ENCODE assay signal across 12 cellular contexts in the genomic region with DNA sequence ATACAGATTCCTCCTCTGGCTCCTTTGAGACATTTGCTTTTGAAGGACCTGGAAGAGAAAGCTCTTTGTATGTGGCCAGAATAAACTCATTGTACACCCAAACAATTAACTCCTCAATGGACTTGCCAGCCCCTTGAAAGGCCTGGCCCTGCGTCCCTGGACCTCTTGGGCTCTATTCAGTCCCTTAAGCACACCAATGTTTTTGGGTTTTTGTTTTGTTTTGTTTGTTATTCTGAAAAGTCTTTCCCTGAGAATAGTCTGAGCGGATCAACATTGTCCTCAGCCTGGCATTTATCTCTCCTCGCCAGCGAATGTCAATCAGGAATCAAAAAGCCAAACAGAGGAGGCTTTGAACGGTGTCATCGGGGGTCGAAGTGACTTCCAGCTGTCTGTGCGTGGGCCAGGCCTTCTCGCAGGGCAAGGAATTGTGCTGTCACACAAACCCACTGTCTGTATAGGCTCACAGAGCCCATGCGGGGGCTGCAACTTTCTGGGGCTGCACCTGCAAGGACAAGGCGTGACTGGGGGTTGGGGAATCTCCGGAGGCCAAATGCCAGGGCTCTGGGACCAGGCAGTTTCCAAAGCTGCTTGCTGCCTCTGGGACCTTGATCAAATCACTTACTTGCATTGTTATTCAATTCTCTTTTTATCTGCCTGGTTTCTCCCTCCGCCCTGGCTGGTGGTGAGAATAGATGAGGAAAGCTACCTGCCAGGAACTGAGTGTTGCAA.
DNase-seq lines count a peak whose midpoint lies in the region; TF ChIP-seq lines count a peak whose summit lies in the region.
"Had no signal": no experiment of that assay in that cellular context is flagged by ENCODE, and none has a peak within 500 bp of the region (broad histone marks: within the 10 kb centered on the region; RNA-seq: fewer than 3 reads in every experiment).

No MANE protein-coding gene starts in this region.

- H2BK120ac ChIP-seq in H9 (ENCODE audit: low read depth, low read length, poor library complexity, severe bottlenecking): no peak overlapping the region

- no peak overlapping the region for H3K9ac ChIP-seq in H9 (ENCODE audit: extremely low read depth, insufficient read length, low read length)

- no peaks in the 10 kb centered on the region for H4K20me1 ChIP-seq in H9 (ENCODE audit: control insufficient read depth, insufficient read depth, insufficient read length)

- H3K27ac Mint-ChIP-seq in H9: peak overlapping the region in 2 of 3 experiments; percentile 57 to 93; a peak in 4 of 7 replicates

- no peak for TF ChIP-seq CTCF in H9 (conservative IDR thresholded peaks at IDR 0.05)
- no peak for TF ChIP-seq CTCF in tibial artery (IDR thresholded peaks at IDR 0.05)

- intact Hi-C loops in tibial artery (cut with DNase I; ENCODE audit: low total_unique reads): no loop called here

- no peak overlapping the region for H2BK12ac ChIP-seq in H9 (ENCODE audit: insufficient read length, low read depth, low read length)

- H3K27me3 Mint-ChIP-seq in H9 (ENCODE audit: low read depth): peaks cover 6% of the 10 kb centered on the region

- no peaks in the 10 kb centered on the region for H3K9me3 ChIP-seq in H9 (ENCODE audit: control insufficient read depth, low read depth, low read length)
- H3K9me3 ChIP-seq in tibial artery: no peaks in the 10 kb centered on the region
- H3K9me3 ChIP-seq: HAP-1 had no signal

- H3K27ac ChIP-seq in H9 (ENCODE audit: insufficient read length, low read depth, low read length) (no peak overlapping the region), tibial artery (no peak overlapping the region)
- H3K27ac ChIP-seq: SK-N-MC had no signal

- H3K36me3 Mint-ChIP-seq in H9 (ENCODE audit: insufficient read depth in 1 of 3, low read depth in 3 of 3): peaks cover 0 to 4% (median 3%) of the 10 kb centered on the region in 3 experiments; a peak in 5 of 7 replicates

- H3K23ac ChIP-seq in H9 (ENCODE audit: insufficient read length, low read depth, low read length): no peak overlapping the region

- H3K14ac ChIP-seq in H9 (ENCODE audit: insufficient read depth, low read length): no peak overlapping the region

- no peak overlapping the region for H2BK5ac ChIP-seq in H9 (ENCODE audit: insufficient read length, low read length)

- no peak overlapping the region for H2AFZ ChIP-seq in H9 (ENCODE audit: low read length)

- H4K8ac ChIP-seq in H9 (replicated peaks; ENCODE audit: insufficient read length, low read depth, low read length): no peak overlapping the region

- H3K56ac ChIP-seq in H9 (ENCODE audit: insufficient read length, low read depth, low read length): no peak overlapping the region

- peak overlapping the region; percentile 13 for H3K4me2 ChIP-seq in H9 (ENCODE audit: insufficient read depth, insufficient read length, low read length)

- H4K91ac ChIP-seq in H9 (ENCODE audit: insufficient read length, low read depth, low read length): no peak overlapping the region

- H3K4me1 Mint-ChIP-seq in H9: peaks cover 34 to 36% of the 10 kb centered on the region in 2 experiments

- H3K79me2 ChIP-seq in H9 (ENCODE audit: insufficient read depth, low read length): no peaks in the 10 kb centered on the region

- H3K27me3 ChIP-seq in H9 (ENCODE audit: insufficient read depth, low read length) (no peaks in the 10 kb centered on the region), tibial artery (no peaks in the 10 kb centered on the region)

- no peaks in the 10 kb centered on the region for H3K36me3 ChIP-seq in tibial artery
- H3K36me3 ChIP-seq: HAP-1 had no signal

- H2BK20ac ChIP-seq in H9 (ENCODE audit: low read depth, low read length, poor library complexity, severe bottlenecking): no peak overlapping the region

- H3T11ph ChIP-seq in H9 (ENCODE audit: low read length): no peak overlapping the region

- no peaks in the 10 kb centered on the region for H3K79me1 ChIP-seq in H9 (ENCODE audit: insufficient read depth, low read depth, low read length, poor library complexity, severe bottlenecking)

- DNase-seq in H9 (peak; percentile 72), ecto neural progenitor cell (ENCODE audit: low spot score) (peak; percentile 64), iPS-NIHi7 (ENCODE audit: extremely low spot score) (peak; percentile 39), NCI-H1417 (lab: John Stamatoyannopoulos, UW) (no peak), NCI-H446 treated with DMSO at 0.1 percent for 48 hours (lab: John Stamatoyannopoulos, UW) (no peak), tibial artery (no peak)
- DNase-seq in effector CD4-positive, alpha-beta T cell: no peak
- DNase-seq: NCI-H446, NCI-H82 had no signal

- no peak overlapping the region for H4K5ac ChIP-seq in H9 (ENCODE audit: insufficient read length, low read depth, low read length)

- peaks cover 3% of the 10 kb centered on the region; the same call in 1 of the 2 replicates for H3K4me1 ChIP-seq in H9 (ENCODE audit: insufficient read depth, low read length)
- peaks cover 0 to 41% (median 26%) of the 10 kb centered on the region in 4 donors for H3K4me1 ChIP-seq in tibial artery
- H3K4me1 ChIP-seq: HAP-1 had no signal

- H3K4me3 Mint-ChIP-seq in H9: peak overlapping the region; percentile 0 to 1; a peak in 1 of 5 replicates

- H3K9me3 Mint-ChIP-seq in H9: peaks cover 0 to 5% of the 10 kb centered on the region in 2 experiments; a peak in 2 of 5 replicates

- no peak overlapping the region for H3K4me3 ChIP-seq in tibial artery
- H3K4me3 ChIP-seq: HAP-1, K562, SK-N-MC had no signal

- no peak overlapping the region for H2BK15ac ChIP-seq in H9 (ENCODE audit: low read depth, low read length)

- H3K4ac ChIP-seq in H9 (ENCODE audit: low read depth, low read length): no peak overlapping the region

- no peak overlapping the region for H2AK5ac ChIP-seq in H9 (ENCODE audit: insufficient read length, low read length)

- no CpG with 5 or more reads among the region's 13 CpGs for WGBS in H9 (ENCODE audit: extremely low coverage, insufficient read length, low lambda C conversion rate)

- no peak overlapping the region for H3K18ac ChIP-seq in H9 (ENCODE audit: insufficient read length, low read depth, low read length)

- H3K23me2 ChIP-seq in H9 (ENCODE audit: insufficient read length, low read depth, low read length, poor library complexity, severe bottlenecking): no peaks in the 10 kb centered on the region

Comparison
In these comparisons a context has a peak if more than half of its experiments do, and no peak if none do; other contexts are left out.
1. DNase-seq: peak in H9 (single experiment), ecto neural progenitor cell (single experiment) and iPS-NIHi7 (single experiment); none in NCI-H1417 (0 of 3), NCI-H446 treated with DMSO at 0.1 percent for 48 hours (single experiment), tibial artery (0 of 2) and effector CD4-positive, alpha-beta T cell (single experiment).